1 cellular context compared by ENCODE assay signal in the genomic region with DNA sequence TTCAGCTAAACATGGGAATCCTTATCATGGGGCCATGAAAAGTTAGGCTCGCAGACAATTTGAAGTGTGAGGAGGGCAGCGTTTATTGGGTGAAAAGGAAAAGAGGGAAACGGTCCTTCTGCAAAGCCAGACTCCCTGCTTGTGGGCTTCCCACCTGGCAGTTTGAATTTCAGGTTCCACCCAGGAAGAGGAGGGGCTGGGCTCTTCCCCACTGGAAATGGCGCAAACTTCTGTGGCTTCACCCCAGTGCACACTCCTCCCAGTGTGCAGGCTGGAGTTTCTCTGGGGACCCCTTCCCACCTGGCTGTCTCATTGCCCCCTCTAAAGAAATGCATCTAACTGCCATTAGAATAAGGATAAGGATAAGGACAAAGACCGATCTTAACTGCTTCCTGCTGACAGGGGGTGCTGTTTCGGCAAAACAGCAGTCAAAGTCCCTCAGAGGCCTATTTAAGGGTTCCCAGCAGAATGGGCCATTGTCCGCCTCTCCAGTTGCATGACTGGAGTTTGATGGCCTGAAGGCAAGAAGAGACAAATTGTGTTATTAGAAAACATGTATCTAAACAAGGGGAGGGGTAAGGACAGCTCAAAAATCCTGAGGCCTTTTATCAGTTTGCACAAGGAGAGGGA.
TF ChIP-seq lines count a peak whose summit lies in the region.

No MANE protein-coding gene starts in this region.

TF ChIP-seq in HepG2, 621 proteins besides CTCF, POLR2A, EP300 and RAD21:
- TF ChIP-seq ZSCAN20 (CRISPR knock-in tag; IDR thresholded peaks at IDR 0.05; ENCODE audit: borderline replicate concordance) = no peak
- TF ChIP-seq TCF12 (IDR thresholded peaks at IDR 0.05) = no peak
- no peak for TF ChIP-seq TCF12 (CRISPR knock-in tag; IDR thresholded peaks at IDR 0.05)
- TF ChIP-seq ZNF761 (CRISPR knock-in tag; conservative IDR thresholded peaks at IDR 0.05) = no peak
